Comparison of ENCODE assay signal across 8 cellular contexts in genomic region chr11:65560555-65561418, GRCh38. TPM values are rescaled to one million over a fixed set of nuclear protein-coding genes. Genes with fewer than 3 reads are reported as not detected.
A peak's percentile ranks its signal among the peaks of the same experiment; 100 is the strongest.
DNase-seq lines count a peak whose midpoint lies in the region; ATAC-seq and TF ChIP-seq lines count a peak whose summit lies in the region.

No MANE protein-coding gene starts in this region.

- ATAC-seq in memory B cell (ENCODE audit: low read depth), result no peak
- no peak for ATAC-seq in HG03354 (IDR thresholded peaks at IDR 0.05; ENCODE audit: poor library complexity, severe bottlenecking, unreplicated experiment)

- peaks cover 48% of the 10 kb centered on the region for H3K4me1 ChIP-seq in vagina

- no peaks in the 10 kb centered on the region for H3K36me3 ChIP-seq in vagina

- no peaks in the 10 kb centered on the region for H3K36me3 Mint-ChIP-seq in memory B cell

- H3K4me1 Mint-ChIP-seq in memory B cell, result peaks cover 22% of the 10 kb centered on the region

- H3K4me3 Mint-ChIP-seq in memory B cell, result no peak overlapping the region

- no peaks in the 10 kb centered on the region for H3K27me3 Mint-ChIP-seq in memory B cell

- TF ChIP-seq POLR2A in vagina (IDR thresholded peaks at IDR 0.05), result no peak

- no peak for TF ChIP-seq CTCF in cardiac fibroblast (IDR thresholded peaks at IDR 0.05; ENCODE audit: low read depth, low read length)
- no peak for TF ChIP-seq CTCF in vagina (IDR thresholded peaks at IDR 0.05)

- peak overlapping the region; percentile 98 for H3K27ac ChIP-seq in vagina

- H3K9me3 ChIP-seq in vagina, result no peaks in the 10 kb centered on the region

- no peak overlapping the region for H3K4me3 ChIP-seq in cardiac fibroblast (replicated peaks in 1 of 2; ENCODE audit: low read depth in 2 of 2, low read length in 2 of 2)
- H3K4me3 ChIP-seq in vagina, result no peak overlapping the region

- peak overlapping the region; percentile 2 for H3K27ac Mint-ChIP-seq in memory B cell

- no peaks in the 10 kb centered on the region for H3K9me3 Mint-ChIP-seq in memory B cell

- intact Hi-C loops in vagina (cut with DNase I), result no loop called here

- no peaks in the 10 kb centered on the region for H3K27me3 ChIP-seq in vagina

- DNase-seq in COLO668 (lab: John Stamatoyannopoulos, UW; ENCODE audit: unreplicated experiment), result peak; percentile 41
- DNase-seq in NCI-H2029 (lab: John Stamatoyannopoulos, UW), result peak; percentile 48
- DNase-seq in cardiac fibroblast (ENCODE audit: low read depth in 2 of 2), result peak; percentile 63 to 76
- no peak for DNase-seq in memory B cell (ENCODE audit: low spot score in 2 of 2)
- no peak for DNase-seq in vagina (ENCODE audit: extremely low spot score in 2 of 2)
- no peak for DNase-seq in AML-193 (lab: John Stamatoyannopoulos, UW)
- DNase-seq in NCI-H2081 treated with DMSO at 0.1 percent for 48 hours (lab: John Stamatoyannopoulos, UW), result no peak

RNA-seq across cellular contexts. Expression of gene LTBP3, which starts 2.6 kb away (rescaled TPM):
- 246 TPM for total RNA-seq in vagina

RNA-seq across cellular contexts. Expression of gene ZNRD2, which starts 9.5 kb away (rescaled TPM):
- 68.5 TPM for total RNA-seq in vagina

RNA-seq across cellular contexts. Expression of gene FAM89B, which starts 11.6 kb away (rescaled TPM):
- 62.4 TPM for total RNA-seq in vagina

RNA-seq across cellular contexts. Expression of gene EHBP1L1, which starts 15.1 kb away (rescaled TPM):
- total RNA-seq in vagina, result 123 TPM

RNA-seq across cellular contexts. Expression of gene KCNK7, which starts 34.8 kb away (rescaled TPM):
- 12.0 TPM for total RNA-seq in vagina

Comparison
In these comparisons a context has a peak if more than half of its experiments do, and no peak if none do; other contexts are left out.
1. DNase-seq: peak in COLO668 (single experiment), NCI-H2029 (single experiment) and cardiac fibroblast (2 of 2); none in memory B cell (0 of 2), vagina (0 of 2), AML-193 (0 of 2) and NCI-H2081 treated with DMSO at 0.1 percent for 48 hours (single experiment).